In the genomic region with DNA sequence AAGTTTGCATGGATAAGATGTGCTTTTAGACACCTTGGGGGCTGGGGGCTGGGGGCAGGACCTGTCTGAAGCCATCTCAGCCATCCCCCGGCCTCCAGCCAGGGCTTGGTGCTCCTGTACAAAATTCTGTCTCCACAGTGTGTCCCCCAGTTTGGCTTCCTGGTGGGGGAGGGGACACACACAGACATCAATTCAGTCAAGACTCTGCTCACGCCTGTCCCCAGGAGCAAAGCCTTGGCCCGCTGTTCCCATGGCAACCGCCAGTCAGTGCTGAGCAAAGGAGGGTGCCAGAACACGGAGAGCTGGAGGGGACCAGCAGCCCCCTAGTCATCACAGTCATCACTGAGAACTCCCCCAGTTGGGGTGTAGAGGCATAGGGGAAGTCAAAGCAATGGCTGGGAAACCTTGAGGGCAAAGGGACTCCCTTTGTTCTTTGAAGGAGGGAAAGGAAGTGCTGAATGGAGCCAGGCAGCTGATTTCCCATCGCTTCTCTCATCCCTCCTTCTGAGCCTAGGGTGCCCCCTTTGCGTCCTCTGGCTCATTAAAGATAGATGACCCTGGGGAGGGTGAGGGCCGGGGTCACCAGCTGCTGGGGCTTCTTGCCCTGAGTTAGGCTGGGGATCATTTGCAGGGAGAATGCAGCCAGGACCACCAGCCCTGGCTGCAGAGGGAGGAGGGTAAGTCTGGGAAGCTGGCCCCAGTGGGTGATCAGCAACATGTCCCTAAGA, we compare ENCODE assay signal across 18 cellular contexts.
A peak's percentile ranks its signal among the peaks of the same experiment; 100 is the strongest.
DNase-seq lines count a peak whose midpoint lies in the region; ATAC-seq, FAIRE-seq and TF ChIP-seq lines count a peak whose summit lies in the region.
"Had no signal": no experiment of that assay in that cellular context is flagged by ENCODE, and none has a peak within 500 bp of the region (broad histone marks: within the 10 kb centered on the region; RNA-seq: fewer than 3 reads in every experiment).

No MANE protein-coding gene starts in this region.

- CTCF ChIA-PET in K562 (lab: Yijun Ruan, JAX; ENCODE audit: low intra/inter-chr PET ratio): no interaction called here

- H3T11ph ChIP-seq in H9 (ENCODE audit: low read length): no peak overlapping the region

- no peak overlapping the region for H3K18ac ChIP-seq in H9 (ENCODE audit: insufficient read length, low read depth, low read length)

- TF ChIP-seq RAD21 in K562 (CRISPR knock-in tag; conservative IDR thresholded peaks at IDR 0.05 in 1 of 2, IDR thresholded peaks at IDR 0.05 in 1 of 2): no peak

- H3K56ac ChIP-seq in H9 (ENCODE audit: insufficient read length, low read depth, low read length): no peak overlapping the region

- H3K4me2 ChIP-seq in H9 (ENCODE audit: insufficient read depth, insufficient read length, low read length): no peak overlapping the region
- H3K4me2 ChIP-seq in K562 (ENCODE audit: insufficient read depth, low read length): no peak overlapping the region

- no peak overlapping the region for H4K8ac ChIP-seq in H9 (replicated peaks; ENCODE audit: insufficient read length, low read depth, low read length)

- no peak overlapping the region for H2BK5ac ChIP-seq in H9 (ENCODE audit: insufficient read length, low read length)

- no peak for TF ChIP-seq EP300 in K562 (IDR thresholded peaks at IDR 0.05; ENCODE audit: low read length)

- H2BK15ac ChIP-seq in H9 (ENCODE audit: low read depth, low read length): no peak overlapping the region

- no peak overlapping the region for H4K5ac ChIP-seq in H9 (ENCODE audit: insufficient read length, low read depth, low read length)

- no peak overlapping the region for H2BK20ac ChIP-seq in H9 (ENCODE audit: low read depth, low read length, poor library complexity, severe bottlenecking)

- H3K79me2 ChIP-seq in H9 (ENCODE audit: insufficient read depth, low read length) (no peaks in the 10 kb centered on the region), K562 (ENCODE audit: control insufficient read depth, insufficient read depth, low read length) (no peaks in the 10 kb centered on the region)

- H3K23ac ChIP-seq in H9 (ENCODE audit: insufficient read length, low read depth, low read length): no peak overlapping the region

- BruUV-seq in K562 (replicated peaks; lab: Mats Ljungman, UMichigan): no TSS peak

- H2BK120ac ChIP-seq in H9 (ENCODE audit: low read depth, low read length, poor library complexity, severe bottlenecking): no peak overlapping the region

- peak overlapping the region in 1 of 2 experiments; percentile 43; a peak in 3 of 5 replicates for H3K4me3 Mint-ChIP-seq in H9
- no peak overlapping the region for H3K4me3 Mint-ChIP-seq in naive thymus-derived CD8-positive, alpha-beta T cell

- in situ Hi-C loops in K562 (cut with MboI): no loop called here

- no peaks in the 10 kb centered on the region for H3K27me3 ChIP-seq in BE2C
- no peaks in the 10 kb centered on the region for H3K27me3 ChIP-seq in H9 (ENCODE audit: insufficient read depth, low read length)
- H3K27me3 ChIP-seq in K562 (ENCODE audit: control insufficient read depth in 2 of 2, insufficient read depth in 2 of 2, low read length in 2 of 2): peaks cover 0 to 8% of the 10 kb centered on the region in 2 experiments; a peak in 3 of 5 replicates
- H3K27me3 ChIP-seq: pancreas, transverse colon had no signal

- TF ChIP-seq POLR2A in K562 (conservative IDR thresholded peaks at IDR 0.05): no peak

- no peak overlapping the region for H2AK5ac ChIP-seq in H9 (ENCODE audit: insufficient read length, low read length)

- ATAC-seq in K562 (peak; percentile 31; the same call in 2 of the 3 replicates), HG03175 (IDR thresholded peaks at IDR 0.05; ENCODE audit: unreplicated experiment) (no peak)
- no peak for ATAC-seq in naive thymus-derived CD8-positive, alpha-beta T cell
- ATAC-seq: esophagus mucosa; stimulated activated naive CD8-positive, alpha-beta T cell treated with anti-CD3 and anti-CD28 coated beads, Interleukin-15, Interleukin-2, amounts not matched to agents 100 U/mL and 50 U/mL, for 24 hours had no signal

- no peaks in the 10 kb centered on the region for H3K79me1 ChIP-seq in H9 (ENCODE audit: insufficient read depth, low read depth, low read length, poor library complexity, severe bottlenecking)

- H3K27ac Mint-ChIP-seq in H9: peak overlapping the region in 2 of 3 experiments; percentile 53 to 58; a peak in 2 of 7 replicates
- no peak overlapping the region for H3K27ac Mint-ChIP-seq in naive thymus-derived CD8-positive, alpha-beta T cell

- no CpG with 5 or more reads among the region's 8 CpGs for WGBS in H9 (ENCODE audit: extremely low coverage, insufficient read length, low lambda C conversion rate)
- WGBS in K562 (ENCODE audit: insufficient coverage, low coverage, missing lambda C conversion rate): 28% methylated on average over 8 of the region's 8 CpGs
- WGBS in mesodermal cell (ENCODE audit: insufficient coverage in 2 of 2), 2 experiments: 62 to 64% methylated on average over 4 to 5 of the region's 8 CpGs

- POLR2A ChIA-PET in K562 (lab: Yijun Ruan, JAX): interaction anchor here (0.5 to 1.5 kb wide), 3 partner anchors 8 to 21 kb away, joined by 3 read pairs; no protein-coding TSS in a partner anchor
- POLR2A ChIA-PET in naive thymus-derived CD8-positive, alpha-beta T cell (lab: Charles Lee): interaction anchor here (0.5 kb wide), 1 partner anchor 189 kb away, joined by 3 read pairs; no protein-coding TSS in a partner anchor

- H3K36me3 Mint-ChIP-seq in H9 (ENCODE audit: insufficient read depth in 1 of 3, low read depth in 3 of 3): peaks cover 0 to 2% (median 0%) of the 10 kb centered on the region in 3 experiments; a peak in 3 of 7 replicates
- no peaks in the 10 kb centered on the region for H3K36me3 Mint-ChIP-seq in naive thymus-derived CD8-positive, alpha-beta T cell

- H3K9me3 ChIP-seq in BE2C: no peaks in the 10 kb centered on the region
- no peaks in the 10 kb centered on the region for H3K9me3 ChIP-seq in H9 (ENCODE audit: control insufficient read depth, low read depth, low read length)
- no peaks in the 10 kb centered on the region for H3K9me3 ChIP-seq in K562 (replicated peaks; ENCODE audit: control insufficient read depth, insufficient read depth, low read depth, low read length)
- no peaks in the 10 kb centered on the region for H3K9me3 ChIP-seq in mesodermal cell (ENCODE audit: control insufficient read depth, low read length)
- H3K9me3 ChIP-seq: pancreas, transverse colon had no signal

- no peak overlapping the region for H3K4ac ChIP-seq in H9 (ENCODE audit: low read depth, low read length)

- H2AFZ ChIP-seq in H9 (ENCODE audit: low read length) (no peak overlapping the region), K562 (ENCODE audit: low read depth, low read length) (no peak overlapping the region)

- H4K20me1 ChIP-seq in H9 (ENCODE audit: control insufficient read depth, insufficient read depth, insufficient read length) (no peaks in the 10 kb centered on the region), K562 (replicated peaks; ENCODE audit: control insufficient read depth, insufficient read depth, low read length) (peaks cover 6% of the 10 kb centered on the region; the same call in 1 of the 2 replicates)

- no peak for FAIRE-seq in K562 (lab: Jason Lieb, UNC)
- FAIRE-seq: pancreas had no signal

- TF ChIP-seq CTCF in BE2C (IDR thresholded peaks at IDR 0.05; ENCODE audit: low read depth, low read length) (no peak), H9 (conservative IDR thresholded peaks at IDR 0.05) (no peak), K562 (IDR thresholded peaks at IDR 0.05 in 2 of 3, conservative IDR thresholded peaks at IDR 0.05 in 1 of 3; ENCODE audit: insufficient read depth in 2 of 3, low read depth in 1 of 3, low read length in 3 of 3) (no peak)

- H3K14ac ChIP-seq in H9 (ENCODE audit: insufficient read depth, low read length): no peak overlapping the region; the same call in 1 of the 2 replicates

- DNase-seq in BE2C (peak; percentile 45), H9 (peak; percentile 52), K562 (ENCODE audit: extremely low read depth in 1 of 4, low spot score in 3 of 4) (peak in 1 of 4 experiments; percentile 31), AML-193 (lab: John Stamatoyannopoulos, UW) (no peak), HT-29 (ENCODE audit: low spot score) (no peak)
- DNase-seq in naive thymus-derived CD8-positive, alpha-beta T cell: no peak
- DNase-seq: activated effector memory CD4-positive, alpha-beta T cell treated with anti-CD3 and anti-CD28 coated beads, Interleukin-2, amount 50 U/mL, for 16 hours; left ventricle myocardium superior; NCI-H446 treated with DMSO at 0.1 percent for 48 hours; pancreas; Right ventricle myocardium superior; stimulated activated CD4-positive, alpha-beta T cell treated with anti-CD3 and anti-CD28 coated beads, Interleukin-2, amount 100 ng/mL, for 24 hours; stimulated activated naive CD8-positive, alpha-beta T cell treated with anti-CD3 and anti-CD28 coated beads, Interleukin-15, Interleukin-2, amounts not matched to agents 100 U/mL and 50 U/mL, for 24 hours; T-helper 1 cell; transverse colon had no signal

- no peak overlapping the region for H3K9ac ChIP-seq in H9 (ENCODE audit: extremely low read depth, insufficient read length, low read length)
- no peak overlapping the region for H3K9ac ChIP-seq in K562 (ENCODE audit: insufficient read depth in 1 of 2, low read depth in 2 of 2, low read length in 2 of 2)

- no peak overlapping the region for H3K4me3 ChIP-seq in BE2C (ENCODE audit: low read depth, low read length)
- no peak overlapping the region for H3K4me3 ChIP-seq in K562
- no peak overlapping the region for H3K4me3 ChIP-seq in mesodermal cell (ENCODE audit: extremely low read depth, insufficient read depth, low read length, poor library complexity, severe bottlenecking)
- H3K4me3 ChIP-seq: pancreas, transverse colon had no signal

- peaks cover 3% of the 10 kb centered on the region for H3K27me3 Mint-ChIP-seq in H9 (ENCODE audit: low read depth)
- peaks cover 0 to 8% (median 0%) of the 10 kb centered on the region in 5 donors for H3K27me3 Mint-ChIP-seq in naive thymus-derived CD8-positive, alpha-beta T cell

- intact Hi-C loops in K562 (cut with micrococcal nuclease): no loop called here

- H4K91ac ChIP-seq in H9 (ENCODE audit: insufficient read length, low read depth, low read length): no peak overlapping the region

- no peaks in the 10 kb centered on the region for H3K9me3 Mint-ChIP-seq in H9
- H3K9me3 Mint-ChIP-seq in naive thymus-derived CD8-positive, alpha-beta T cell: no peaks in the 10 kb centered on the region

- H3K4me1 ChIP-seq in BE2C (peaks cover 63% of the 10 kb centered on the region), H9 (ENCODE audit: insufficient read depth, low read length) (peaks cover 5% of the 10 kb centered on the region; the same call in 1 of the 2 replicates), K562 (replicated peaks in 1 of 2; ENCODE audit: control insufficient read depth in 2 of 2, insufficient read depth in 2 of 2, low read length in 2 of 2) (peaks cover 0 to 6% of the 10 kb centered on the region in 2 experiments; a peak in 1 of 5 replicates), mesodermal cell (ENCODE audit: control insufficient read depth, insufficient read depth, low read length, poor library complexity, severe bottlenecking) (peaks cover 28% of the 10 kb centered on the region)
- H3K4me1 ChIP-seq: pancreas had no signal

- H3K36me3 ChIP-seq in BE2C (no peaks in the 10 kb centered on the region), K562 (ENCODE audit: control insufficient read depth, insufficient read depth, low read length) (no peaks in the 10 kb centered on the region), mesodermal cell (ENCODE audit: control insufficient read depth, insufficient read depth, low read length) (peaks cover 11% of the 10 kb centered on the region)
- H3K36me3 ChIP-seq: pancreas, transverse colon had no signal

- no peaks in the 10 kb centered on the region for H3K9me1 ChIP-seq in K562 (ENCODE audit: control insufficient read depth, insufficient read depth, low read length)

- H3K27ac ChIP-seq in H9 (ENCODE audit: insufficient read length, low read depth, low read length) (no peak overlapping the region), K562 (ENCODE audit: extremely low read depth, low read depth, low read length) (no peak overlapping the region), mesodermal cell (ENCODE audit: low read depth, low read length, severe bottlenecking) (peak overlapping the region; percentile 53)
- H3K27ac ChIP-seq: pancreas had no signal

- no peak overlapping the region for H2BK12ac ChIP-seq in H9 (ENCODE audit: insufficient read length, low read depth, low read length)

- no peaks in the 10 kb centered on the region for H3K23me2 ChIP-seq in H9 (ENCODE audit: insufficient read length, low read depth, low read length, poor library complexity, severe bottlenecking)

- peaks cover 3 to 17% of the 10 kb centered on the region in 2 experiments; a peak in 2 of 4 replicates for H3K4me1 Mint-ChIP-seq in H9
- no peaks in the 10 kb centered on the region for H3K4me1 Mint-ChIP-seq in naive thymus-derived CD8-positive, alpha-beta T cell

Comparison
In these comparisons a context has a peak if more than half of its experiments do, and no peak if none do; other contexts are left out.
1. DNase-seq: peak in BE2C (single experiment) and H9 (single experiment); none in AML-193 (0 of 2), naive thymus-derived CD8-positive, alpha-beta T cell (0 of 10) and HT-29 (single experiment).
2. H3K27ac Mint-ChIP-seq: peak in H9 (2 of 3); none in naive thymus-derived CD8-positive, alpha-beta T cell (0 of 10).